Comparison of ENCODE assay signal across 12 cellular contexts in genomic region chr11:12508151-12508740, GRCh38.
DNase-seq lines count a peak whose midpoint lies in the region; ATAC-seq and TF ChIP-seq lines count a peak whose summit lies in the region.
"Had no signal": no experiment of that assay in that cellular context is flagged by ENCODE, and none has a peak within 500 bp of the region (broad histone marks: within the 10 kb centered on the region; RNA-seq: fewer than 3 reads in every experiment).

No MANE protein-coding gene starts in this region.

- H3K4me3 ChIP-seq in AG09309 (ENCODE audit: control insufficient read depth, low read depth, low read length) (no peak overlapping the region), fibroblast of the aortic adventitia (ENCODE audit: low read depth, low read length) (peak overlapping the region; percentile 1), ovary (no peak overlapping the region)
- H3K4me3 ChIP-seq: cardiac muscle cell had no signal

- TF ChIP-seq CTCF in AG09309 (IDR thresholded peaks at IDR 0.05; ENCODE audit: control insufficient read depth, insufficient read depth, low read depth, low read length, missing control alignments) = no peak
- no peak for TF ChIP-seq CTCF in fibroblast of the aortic adventitia (IDR thresholded peaks at IDR 0.05; ENCODE audit: insufficient read depth, low read length)
- no peak for TF ChIP-seq CTCF in ovary (IDR thresholded peaks at IDR 0.05)

- H3K27me3 Mint-ChIP-seq in natural killer cell treated with Interleukin-12 subunit alpha and Interleukin-12 subunit beta and Interleukin-15 and Interleukin-18, amount 100 ng/mL, for 72 hours = peaks cover 11 to 23% of the 10 kb centered on the region in 2 donors

- no peak overlapping the region for H3K4me3 Mint-ChIP-seq in stimulated activated effector memory CD8-positive, alpha-beta T cell treated with anti-CD3 and anti-CD28 coated beads, Interleukin-12 subunit alpha, Interleukin-12 subunit beta, amount 100 ng/mL, for 72 hours
- no peak overlapping the region for H3K4me3 Mint-ChIP-seq in natural killer cell treated with Interleukin-12 subunit alpha and Interleukin-12 subunit beta and Interleukin-15 and Interleukin-18, amount 100 ng/mL, for 72 hours

- no peaks in the 10 kb centered on the region for H3K9me3 ChIP-seq in ovary

- ATAC-seq in stimulated activated effector memory CD8-positive, alpha-beta T cell treated with anti-CD3 and anti-CD28 coated beads, Interleukin-12 subunit alpha, Interleukin-12 subunit beta, amount 100 ng/mL, for 72 hours = no peak
- ATAC-seq in HG03280 (IDR thresholded peaks at IDR 0.05; ENCODE audit: unreplicated experiment) = no peak
- no peak for ATAC-seq in natural killer cell treated with Interleukin-12 subunit alpha and Interleukin-12 subunit beta and Interleukin-15 and Interleukin-18, amount 100 ng/mL, for 72 hours

- no peak overlapping the region for H3K27ac Mint-ChIP-seq in stimulated activated effector memory CD8-positive, alpha-beta T cell treated with anti-CD3 and anti-CD28 coated beads, Interleukin-12 subunit alpha, Interleukin-12 subunit beta, amount 100 ng/mL, for 72 hours
- no peak overlapping the region for H3K27ac Mint-ChIP-seq in natural killer cell treated with Interleukin-12 subunit alpha and Interleukin-12 subunit beta and Interleukin-15 and Interleukin-18, amount 100 ng/mL, for 72 hours

- intact Hi-C loops in ovary (cut with DNase I) = loop anchor here in 1 of 4 donors (10.0 kb wide), 1 partner anchor 133 kb away; the partner anchor contains the start of gene PARVA

- DNase-seq in AG09309 (ENCODE audit: low read depth) (peak; percentile 62), amniotic stem cell (lab: John Stamatoyannopoulos, UW) (peak; percentile 79), fibroblast of the aortic adventitia (ENCODE audit: low read depth) (peak; percentile 95), ovary (peak; percentile 44 to 65 (median 56)), DMS 273 treated with DMSO at 0.1 percent for 48 hours (lab: John Stamatoyannopoulos, UW) (no peak)
- DNase-seq in stimulated activated effector memory CD8-positive, alpha-beta T cell treated with anti-CD3 and anti-CD28 coated beads, Interleukin-12 subunit alpha, Interleukin-12 subunit beta, amount 100 ng/mL, for 72 hours (ENCODE audit: low spot score in 2 of 2) = no peak
- no peak for DNase-seq in natural killer cell treated with Interleukin-12 subunit alpha and Interleukin-12 subunit beta and Interleukin-15 and Interleukin-18, amount 100 ng/mL, for 72 hours (ENCODE audit: low spot score)
- DNase-seq: activated CD8-positive, alpha-beta memory T cell treated with anti-CD3 and anti-CD28 coated beads, Interleukin-2, amount 50 U/mL, for 48 hours; NCI-H2029; stimulated activated CD4-positive, alpha-beta T cell treated with anti-CD3 and anti-CD28 coated beads, Interleukin-12 subunit alpha, Interleukin-12 subunit beta, amount 100 ng/mL, for 4 hours had no signal

- H3K36me3 ChIP-seq in ovary = no peaks in the 10 kb centered on the region
- H3K36me3 ChIP-seq: cardiac muscle cell had no signal

- WGBS in ovary, 3 donors = 4 to 9% (median 7%) methylated on average over 4 of the region's 4 CpGs

- no peaks in the 10 kb centered on the region for H3K4me1 Mint-ChIP-seq in stimulated activated effector memory CD8-positive, alpha-beta T cell treated with anti-CD3 and anti-CD28 coated beads, Interleukin-12 subunit alpha, Interleukin-12 subunit beta, amount 100 ng/mL, for 72 hours
- no peaks in the 10 kb centered on the region for H3K4me1 Mint-ChIP-seq in natural killer cell treated with Interleukin-12 subunit alpha and Interleukin-12 subunit beta and Interleukin-15 and Interleukin-18, amount 100 ng/mL, for 72 hours (ENCODE audit: low read depth in 2 of 2)

- peak overlapping the region in 1 of 2 donors; percentile 57 for H3K27ac ChIP-seq in ovary
- H3K27ac ChIP-seq: cardiac muscle cell had no signal

- H3K36me3 Mint-ChIP-seq in stimulated activated effector memory CD8-positive, alpha-beta T cell treated with anti-CD3 and anti-CD28 coated beads, Interleukin-12 subunit alpha, Interleukin-12 subunit beta, amount 100 ng/mL, for 72 hours = no peaks in the 10 kb centered on the region
- H3K36me3 Mint-ChIP-seq in natural killer cell treated with Interleukin-12 subunit alpha and Interleukin-12 subunit beta and Interleukin-15 and Interleukin-18, amount 100 ng/mL, for 72 hours = no peaks in the 10 kb centered on the region

- H3K4me1 ChIP-seq in ovary (ENCODE audit: insufficient read depth) = peaks cover 12% of the 10 kb centered on the region

- TF ChIP-seq POLR2A in ovary (IDR thresholded peaks at IDR 0.05) = no peak

- H3K9me3 Mint-ChIP-seq in stimulated activated effector memory CD8-positive, alpha-beta T cell treated with anti-CD3 and anti-CD28 coated beads, Interleukin-12 subunit alpha, Interleukin-12 subunit beta, amount 100 ng/mL, for 72 hours = no peaks in the 10 kb centered on the region
- no peaks in the 10 kb centered on the region for H3K9me3 Mint-ChIP-seq in natural killer cell treated with Interleukin-12 subunit alpha and Interleukin-12 subunit beta and Interleukin-15 and Interleukin-18, amount 100 ng/mL, for 72 hours

- H3K27me3 ChIP-seq in ovary = no peaks in the 10 kb centered on the region
- H3K27me3 ChIP-seq: cardiac muscle cell had no signal

- no peak for TF ChIP-seq EP300 in ovary (IDR thresholded peaks at IDR 0.05)

Comparison
In these comparisons a context has a peak if more than half of its experiments do, and no peak if none do; other contexts are left out.
1. DNase-seq: peak in AG09309 (single experiment), amniotic stem cell (single experiment), fibroblast of the aortic adventitia (single experiment) and ovary (5 of 5); none in stimulated activated effector memory CD8-positive, alpha-beta T cell treated with anti-CD3 and anti-CD28 coated beads, Interleukin-12 subunit alpha, Interleukin-12 subunit beta, amount 100 ng/mL, for 72 hours (0 of 2), natural killer cell treated with Interleukin-12 subunit alpha and Interleukin-12 subunit beta and Interleukin-15 and Interleukin-18, amount 100 ng/mL, for 72 hours (single experiment) and DMS 273 treated with DMSO at 0.1 percent for 48 hours (single experiment).